ENCODE assay signal across 11 cellular contexts in the genomic region with DNA sequence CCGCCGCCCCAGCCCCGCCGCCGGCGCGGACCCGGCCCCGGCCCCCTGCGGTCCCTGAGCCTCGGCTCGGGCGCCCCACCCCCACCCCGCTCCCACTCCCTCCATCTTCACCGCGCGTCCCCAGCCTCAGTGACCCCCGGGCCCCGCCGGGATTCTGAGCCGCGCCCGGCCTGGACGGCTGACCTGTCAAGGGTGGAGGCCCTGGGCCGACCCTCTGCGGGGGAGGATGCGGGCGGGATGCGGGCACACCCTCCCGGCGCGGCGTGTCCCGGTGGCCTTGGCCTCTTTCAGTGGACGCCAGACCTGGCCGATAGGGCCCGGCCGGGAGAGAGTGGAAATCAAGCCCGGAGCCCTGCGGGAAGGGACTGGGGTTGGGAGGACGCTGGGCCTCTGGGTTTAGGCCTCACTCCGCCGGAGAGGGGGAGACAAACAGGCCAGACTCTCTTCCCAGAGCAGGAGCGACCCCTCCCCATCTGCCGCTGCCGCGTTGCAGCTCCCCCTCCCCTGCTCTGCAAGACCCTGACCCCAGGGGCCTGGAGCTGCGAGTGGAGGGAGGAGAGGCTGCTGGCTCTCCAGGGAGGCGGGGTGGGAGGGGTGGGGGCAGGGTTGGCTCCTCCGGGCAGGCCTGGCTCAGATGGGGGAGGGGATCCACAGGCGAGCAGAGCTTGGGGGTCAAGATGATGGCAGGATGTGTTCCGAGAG. TPM values are rescaled to one million over a fixed set of nuclear protein-coding genes. Genes with fewer than 3 reads are reported as not detected.
DNase-seq lines count a peak whose midpoint lies in the region; ATAC-seq lines count a peak whose summit lies in the region.
"Had no signal": no experiment of that assay in that cellular context is flagged by ENCODE, and none has a peak within 500 bp of the region (broad histone marks: within the 10 kb centered on the region; RNA-seq: fewer than 3 reads in every experiment).

No MANE protein-coding gene starts in this region.

- no peaks in the 10 kb centered on the region for H3K4me1 ChIP-seq in thymus (ENCODE audit: control insufficient read depth, insufficient read depth, low read length)

- no peaks in the 10 kb centered on the region for H3K36me3 ChIP-seq in thymus (ENCODE audit: control insufficient read depth, insufficient read depth)

- H3K4me3 ChIP-seq in thymus (ENCODE audit: low read length), result peak overlapping the region; percentile 43

- WGBS in thymus, result 16% methylated on average over 52 of the region's 52 CpGs

- ATAC-seq in activated T-cell treated with anti-CD3 and anti-CD28 coated beads, Interleukin-2, amount 50 U/mL, for 72 hours (replicated peaks in 1 of 2), result no peak

- H3K4me1 Mint-ChIP-seq in activated T-cell treated with anti-CD3 and anti-CD28 coated beads, Interleukin-2, amount 50 U/mL, for 72 hours (ENCODE audit: low read depth), result no peaks in the 10 kb centered on the region
- no peaks in the 10 kb centered on the region for H3K4me1 Mint-ChIP-seq in activated T-helper 1 cell treated with anti-CD3 and anti-CD28 coated beads, Interleukin-12 subunit alpha, Interleukin-12 subunit beta, Interleukin-2, Interleukin-4 antibody, amounts not matched to agents 30 ng/mL and 10 ng/mL and 1 ng/mL, durations not matched to agents 14 hours and 24 hours and 36 hours (ENCODE audit: low read depth)

- peaks cover 70% of the 10 kb centered on the region for H3K27me3 ChIP-seq in thymus (ENCODE audit: control insufficient read depth, insufficient read depth)

- no peak overlapping the region for H3K27ac Mint-ChIP-seq in activated T-cell treated with anti-CD3 and anti-CD28 coated beads, Interleukin-2, amount 50 U/mL, for 72 hours
- H3K27ac Mint-ChIP-seq in activated T-helper 1 cell treated with anti-CD3 and anti-CD28 coated beads, Interleukin-12 subunit alpha, Interleukin-12 subunit beta, Interleukin-2, Interleukin-4 antibody, amounts not matched to agents 30 ng/mL and 10 ng/mL and 1 ng/mL, durations not matched to agents 14 hours and 24 hours and 36 hours, result no peak overlapping the region

- H3K9me3 Mint-ChIP-seq in activated T-cell treated with anti-CD3 and anti-CD28 coated beads, Interleukin-2, amount 50 U/mL, for 72 hours, result no peaks in the 10 kb centered on the region
- no peaks in the 10 kb centered on the region for H3K9me3 Mint-ChIP-seq in activated T-helper 1 cell treated with anti-CD3 and anti-CD28 coated beads, Interleukin-12 subunit alpha, Interleukin-12 subunit beta, Interleukin-2, Interleukin-4 antibody, amounts not matched to agents 30 ng/mL and 10 ng/mL and 1 ng/mL, durations not matched to agents 14 hours and 24 hours and 36 hours

- peaks cover 1% of the 10 kb centered on the region for H3K9me3 ChIP-seq in thymus (ENCODE audit: control insufficient read depth)

- peak overlapping the region in 1 of 2 donors; percentile 76 for H3K4me3 Mint-ChIP-seq in activated T-cell treated with anti-CD3 and anti-CD28 coated beads, Interleukin-2, amount 50 U/mL, for 72 hours
- H3K4me3 Mint-ChIP-seq in activated T-helper 1 cell treated with anti-CD3 and anti-CD28 coated beads, Interleukin-12 subunit alpha, Interleukin-12 subunit beta, Interleukin-2, Interleukin-4 antibody, amounts not matched to agents 30 ng/mL and 10 ng/mL and 1 ng/mL, durations not matched to agents 14 hours and 24 hours and 36 hours, result peak overlapping the region; percentile 52

- H3K36me3 Mint-ChIP-seq in activated T-cell treated with anti-CD3 and anti-CD28 coated beads, Interleukin-2, amount 50 U/mL, for 72 hours (ENCODE audit: insufficient read depth in 2 of 2), result peaks cover 0 to 5% of the 10 kb centered on the region in 2 donors
- H3K36me3 Mint-ChIP-seq in activated T-helper 1 cell treated with anti-CD3 and anti-CD28 coated beads, Interleukin-12 subunit alpha, Interleukin-12 subunit beta, Interleukin-2, Interleukin-4 antibody, amounts not matched to agents 30 ng/mL and 10 ng/mL and 1 ng/mL, durations not matched to agents 14 hours and 24 hours and 36 hours (ENCODE audit: low read depth), result peaks cover 4% of the 10 kb centered on the region

- DNase-seq in activated T-cell treated with anti-CD3 and anti-CD28 coated beads, Interleukin-2, amount 50 U/mL, for 1 hour, result peak; percentile 16
- no peak for DNase-seq in activated T-cell treated with anti-CD3 and anti-CD28 coated beads, Interleukin-2, amount 50 U/mL, for 72 hours
- DNase-seq in activated T-helper 1 cell treated with anti-CD3 and anti-CD28 coated beads, Interleukin-12 subunit alpha, Interleukin-12 subunit beta, Interleukin-2, Interleukin-4 antibody, amounts not matched to agents 30 ng/mL and 10 ng/mL and 1 ng/mL, durations not matched to agents 14 hours and 24 hours and 36 hours (ENCODE audit: low spot score), result no peak
- DNase-seq in islet precursor cell, result peak; percentile 51
- no peak for DNase-seq in NCI-H524 (lab: John Stamatoyannopoulos, UW)
- no peak for DNase-seq in activated effector memory CD4-positive, alpha-beta T cell treated with anti-CD3 and anti-CD28 coated beads, Interleukin-2, amount 50 U/mL, for 16 hours
- no peak for DNase-seq in NCI-H2171 treated with DMSO at 0.1 percent for 48 hours (lab: John Stamatoyannopoulos, UW)
- DNase-seq: DMS153 had no signal

- no peak overlapping the region for H3K27ac ChIP-seq in thymus (ENCODE audit: low read depth)

- intact Hi-C loops in activated T-helper 1 cell treated with anti-CD3 and anti-CD28 coated beads, Interleukin-12 subunit alpha, Interleukin-12 subunit beta, Interleukin-2, Interleukin-4 antibody, amounts not matched to agents 30 ng/mL and 10 ng/mL and 1 ng/mL, durations not matched to agents 14 hours and 24 hours and 36 hours (cut with micrococcal nuclease), result no loop called here

- H3K27me3 Mint-ChIP-seq in activated T-cell treated with anti-CD3 and anti-CD28 coated beads, Interleukin-2, amount 50 U/mL, for 72 hours (ENCODE audit: low read depth), result peaks cover 28% of the 10 kb centered on the region
- peaks cover 36% of the 10 kb centered on the region for H3K27me3 Mint-ChIP-seq in activated T-helper 1 cell treated with anti-CD3 and anti-CD28 coated beads, Interleukin-12 subunit alpha, Interleukin-12 subunit beta, Interleukin-2, Interleukin-4 antibody, amounts not matched to agents 30 ng/mL and 10 ng/mL and 1 ng/mL, durations not matched to agents 14 hours and 24 hours and 36 hours (ENCODE audit: insufficient read depth)

RNA-seq across cellular contexts. Expression of gene MAPK8IP2, which starts 0.5 kb away (rescaled TPM):
- total RNA-seq in activated T-cell treated with anti-CD3 and anti-CD28 coated beads, Interleukin-2, amount 50 U/mL, for 72 hours, result under 1 TPM; 0.60 to 0.62 TPM
- total RNA-seq in activated T-helper 1 cell treated with anti-CD3 and anti-CD28 coated beads, Interleukin-12 subunit alpha, Interleukin-12 subunit beta, Interleukin-2, Interleukin-4 antibody, amounts not matched to agents 30 ng/mL and 10 ng/mL and 1 ng/mL, durations not matched to agents 14 hours and 24 hours and 36 hours, result 0.08 and 0.17 TPM in 2 replicates
- polyA plus RNA-seq in thymus, result 0.96 TPM

RNA-seq across cellular contexts. Expression of gene CHKB, which starts 18.5 kb away (rescaled TPM):
- total RNA-seq in activated T-cell treated with anti-CD3 and anti-CD28 coated beads, Interleukin-2, amount 50 U/mL, for 72 hours, result 100 to 1,000 TPM in 1 of 2 donors, 10 to 100 TPM in 1; 95.6 to 110 TPM
- total RNA-seq in activated T-helper 1 cell treated with anti-CD3 and anti-CD28 coated beads, Interleukin-12 subunit alpha, Interleukin-12 subunit beta, Interleukin-2, Interleukin-4 antibody, amounts not matched to agents 30 ng/mL and 10 ng/mL and 1 ng/mL, durations not matched to agents 14 hours and 24 hours and 36 hours, result 81.0 and 88.7 TPM in 2 replicates
- 299 TPM for polyA plus RNA-seq in thymus

RNA-seq across cellular contexts. Expression of gene CPT1B, which starts 22.9 kb away (rescaled TPM):
- total RNA-seq in activated T-cell treated with anti-CD3 and anti-CD28 coated beads, Interleukin-2, amount 50 U/mL, for 72 hours, result 10 to 100 TPM; 85.3 to 88.0 TPM
- total RNA-seq in activated T-helper 1 cell treated with anti-CD3 and anti-CD28 coated beads, Interleukin-12 subunit alpha, Interleukin-12 subunit beta, Interleukin-2, Interleukin-4 antibody, amounts not matched to agents 30 ng/mL and 10 ng/mL and 1 ng/mL, durations not matched to agents 14 hours and 24 hours and 36 hours, result 65.6 and 68.2 TPM in 2 replicates
- polyA plus RNA-seq in thymus, result 74.1 TPM

RNA-seq across cellular contexts. Expression of gene ARSA, which starts 26.8 kb away (rescaled TPM):
- 10 to 100 TPM; 19.8 to 26.8 TPM for total RNA-seq in activated T-cell treated with anti-CD3 and anti-CD28 coated beads, Interleukin-2, amount 50 U/mL, for 72 hours
- total RNA-seq in activated T-helper 1 cell treated with anti-CD3 and anti-CD28 coated beads, Interleukin-12 subunit alpha, Interleukin-12 subunit beta, Interleukin-2, Interleukin-4 antibody, amounts not matched to agents 30 ng/mL and 10 ng/mL and 1 ng/mL, durations not matched to agents 14 hours and 24 hours and 36 hours, result 26.2 and 27.3 TPM in 2 replicates
- 63.3 TPM for polyA plus RNA-seq in thymus

RNA-seq across cellular contexts. Expression of gene SYCE3, which starts 38.4 kb away (rescaled TPM):
- 1 to 10 TPM; 1.7 TPM for total RNA-seq in activated T-cell treated with anti-CD3 and anti-CD28 coated beads, Interleukin-2, amount 50 U/mL, for 72 hours
- total RNA-seq in activated T-helper 1 cell treated with anti-CD3 and anti-CD28 coated beads, Interleukin-12 subunit alpha, Interleukin-12 subunit beta, Interleukin-2, Interleukin-4 antibody, amounts not matched to agents 30 ng/mL and 10 ng/mL and 1 ng/mL, durations not matched to agents 14 hours and 24 hours and 36 hours, result 0.83 TPM in 1 of 2 replicates, not detected in the other
- polyA plus RNA-seq in thymus, result 1.1 TPM
- total RNA-seq: mononuclear cell; T-helper 1 cell treated with Interleukin-12 subunit alpha and Interleukin-12 subunit beta and Interleukin-4 antibody, amounts not matched to agents 30 ng/mL and 1 ng/mL, for 36 hours had no signal

Comparison
In these comparisons a context has a peak if more than half of its experiments do, and no peak if none do; other contexts are left out.
1. DNase-seq: peak in activated T-cell treated with anti-CD3 and anti-CD28 coated beads, Interleukin-2, amount 50 U/mL, for 1 hour (single experiment) and islet precursor cell (single experiment); none in activated T-cell treated with anti-CD3 and anti-CD28 coated beads, Interleukin-2, amount 50 U/mL, for 72 hours (0 of 2), activated T-helper 1 cell treated with anti-CD3 and anti-CD28 coated beads, Interleukin-12 subunit alpha, Interleukin-12 subunit beta, Interleukin-2, Interleukin-4 antibody, amounts not matched to agents 30 ng/mL and 10 ng/mL and 1 ng/mL, durations not matched to agents 14 hours and 24 hours and 36 hours (single experiment), NCI-H524 (0 of 2), activated effector memory CD4-positive, alpha-beta T cell treated with anti-CD3 and anti-CD28 coated beads, Interleukin-2, amount 50 U/mL, for 16 hours (single experiment) and NCI-H2171 treated with DMSO at 0.1 percent for 48 hours (single experiment).